Comparison of ENCODE assay signal across 8 cellular contexts in the genomic region with DNA sequence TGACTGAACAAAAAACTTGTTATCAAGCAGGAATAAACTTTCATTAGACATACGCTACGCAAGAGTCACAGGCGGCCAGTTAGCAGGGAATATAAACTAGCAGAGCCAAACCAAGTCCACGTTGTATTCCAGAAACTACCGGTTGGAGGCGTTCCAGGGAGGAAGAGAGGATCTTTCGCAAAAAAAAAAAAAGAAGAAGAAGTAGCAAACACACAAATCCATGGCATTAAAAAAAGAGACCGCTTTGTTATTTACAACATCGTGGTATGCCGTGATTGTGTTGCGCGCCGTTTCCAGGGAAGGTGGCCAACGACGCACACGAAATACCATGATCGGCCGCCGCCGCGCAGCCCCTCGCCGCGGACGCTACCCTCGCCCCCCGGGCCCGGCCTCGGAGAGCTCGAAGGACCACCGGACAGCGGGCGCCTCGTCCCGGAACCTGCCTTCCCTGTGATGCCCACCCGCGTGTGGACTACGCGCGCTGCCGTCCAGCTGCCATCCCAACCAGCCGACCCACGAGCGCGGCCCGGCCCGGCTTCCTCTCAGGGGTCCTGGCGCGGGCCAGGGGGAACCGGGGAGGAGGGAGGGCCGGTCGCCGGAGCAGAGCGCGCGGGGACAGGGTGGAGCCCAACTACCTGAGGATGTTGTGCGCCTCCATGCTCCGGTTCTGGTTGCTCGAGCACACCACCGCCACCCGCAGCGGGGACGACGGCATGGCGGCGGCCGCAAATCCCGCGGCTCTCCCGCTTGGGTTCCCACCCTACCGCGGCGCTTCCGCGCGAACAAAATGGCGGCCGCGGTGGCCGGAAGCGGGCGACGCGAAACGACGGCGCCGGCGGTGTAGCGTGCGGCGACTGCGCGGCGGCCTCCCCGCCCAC. TPM values are rescaled to one million over a fixed set of nuclear protein-coding genes. Genes with fewer than 3 reads are reported as not detected.
DNase-seq lines count a peak whose midpoint lies in the region; ATAC-seq and TF ChIP-seq lines count a peak whose summit lies in the region.

No MANE protein-coding gene starts in this region.

- TF ChIP-seq POLR2A in prostate gland (IDR thresholded peaks at IDR 0.05) = peak; percentile 4

- TF ChIP-seq CTCF in left ventricle myocardium inferior (IDR thresholded peaks at IDR 0.05; ENCODE audit: borderline replicate concordance) (peak; percentile 5), prostate gland (IDR thresholded peaks at IDR 0.05) (peak in 1 of 4 experiments; percentile 6)

- no peaks in the 10 kb centered on the region for H3K27me3 ChIP-seq in left ventricle myocardium inferior (ENCODE audit: low read depth)
- no peaks in the 10 kb centered on the region for H3K27me3 ChIP-seq in prostate gland (replicated peaks; ENCODE audit: insufficient read depth)

- DNase-seq in ELR (ENCODE audit: low read depth) = peak; percentile 72
- DNase-seq in HuH-7.5 (ENCODE audit: low spot score) = peak; percentile 62
- peak; percentile 27 to 66 for DNase-seq in SHP77 (lab: John Stamatoyannopoulos, UW)
- peak; percentile 63 for DNase-seq in left ventricle myocardium inferior
- DNase-seq in prostate gland (ENCODE audit: low spot score) = peak; percentile 42
- no peak for DNase-seq in NCI-H187 treated with DMSO at 0.1 percent for 48 hours (lab: John Stamatoyannopoulos, UW)

- H3K27ac ChIP-seq in adipose tissue (ENCODE audit: low read depth, low read length) (peak overlapping the region; percentile 95), left ventricle myocardium inferior (replicated peaks) (peak overlapping the region; percentile 99), prostate gland (peak overlapping the region; percentile 97 to 98)

- peak overlapping the region; percentile 99 for H3K4me3 ChIP-seq in left ventricle myocardium inferior
- peak overlapping the region; percentile 99 to 100 for H3K4me3 ChIP-seq in prostate gland

- intact Hi-C loops in left ventricle myocardium inferior (cut with micrococcal nuclease) = no loop called here
- intact Hi-C loops in prostate gland (cut with DNase I) = loop anchor here (2.0 kb wide), 1 partner anchor 41 kb away; a partner anchor contains a TSS

- ATAC-seq in GM21619 (IDR thresholded peaks at IDR 0.05; ENCODE audit: unreplicated experiment) = peak; percentile 51

- H3K4me1 ChIP-seq in left ventricle myocardium inferior (peaks cover 66% of the 10 kb centered on the region), prostate gland (replicated peaks) (peaks cover 5% of the 10 kb centered on the region)

- no peaks in the 10 kb centered on the region for H3K9me3 ChIP-seq in left ventricle myocardium inferior (replicated peaks)
- H3K9me3 ChIP-seq in prostate gland = no peaks in the 10 kb centered on the region

- WGBS in adipose tissue, 3 donors = 0 to 1% (median 1%) methylated on average over 79 to 96 of the region's 96 CpGs
- under 1% methylated on average over 38 of the region's 96 CpGs for WGBS in prostate gland

- H3K36me3 ChIP-seq in left ventricle myocardium inferior (peaks cover 11% of the 10 kb centered on the region), prostate gland (no peaks in the 10 kb centered on the region)

RNA-seq across cellular contexts. Expression of a gene that starts 0.6 kb away (rescaled TPM):
- 100 to 1,000 TPM in 2 of 3 donors, 10 to 100 TPM in 1; 63.1 to 139 (median 133) TPM for polyA plus RNA-seq in adipose tissue
- 104 TPM for total RNA-seq in left ventricle myocardium inferior
- total RNA-seq in prostate gland = 100 to 1,000 TPM; 173 to 203 TPM

RNA-seq across cellular contexts. Expression of a gene that starts 25.9 kb away (rescaled TPM):
- polyA plus RNA-seq in adipose tissue = 1 to 10 TPM in 1 of 3 donors, under 1 TPM in 2; 0.52 to 2.2 (median 0.70) TPM
- 3.6 TPM for total RNA-seq in left ventricle myocardium inferior
- total RNA-seq in prostate gland = 10 to 100 TPM in 1 of 2 donors, 1 to 10 TPM in 1; 3.5 to 33.3 TPM

RNA-seq across cellular contexts. Expression of a gene that starts 33.7 kb away (rescaled TPM):
- polyA plus RNA-seq in adipose tissue = 1 to 10 TPM in 2 of 3 donors, under 1 TPM in 1; 0.85 to 4.3 (median 2.1) TPM
- 7.2 TPM for total RNA-seq in left ventricle myocardium inferior
- 1 to 10 TPM; 4.5 to 6.8 TPM for total RNA-seq in prostate gland

RNA-seq across cellular contexts. Expression of a gene that starts 41.2 kb away (rescaled TPM):
- 10 to 100 TPM; 37.0 to 65.3 (median 41.8) TPM for polyA plus RNA-seq in adipose tissue
- total RNA-seq in left ventricle myocardium inferior = 129 TPM
- 100 to 1,000 TPM in 1 of 2 donors, 10 to 100 TPM in 1; 60.6 to 152 TPM for total RNA-seq in prostate gland

RNA-seq across cellular contexts. Expression of a gene that starts 57.9 kb away (rescaled TPM):
- 10 to 100 TPM in 1 of 3 donors, 1 to 10 TPM in 1, under 1 TPM in 1; 0.89 to 24.4 (median 3.4) TPM for polyA plus RNA-seq in adipose tissue
- 93.8 TPM for total RNA-seq in left ventricle myocardium inferior
- total RNA-seq in prostate gland = 10 to 100 TPM in 1 of 2 donors, 1 to 10 TPM in 1; 4.4 to 55.4 TPM
